16 cellular contexts compared by ENCODE assay signal in genomic region chr1:223886516-223886921, GRCh38. TPM values are rescaled to one million over a fixed set of nuclear protein-coding genes. Genes with fewer than 3 reads are reported as not detected.
A peak's percentile ranks its signal among the peaks of the same experiment; 100 is the strongest.
DNase-seq lines count a peak whose midpoint lies in the region; ATAC-seq and TF ChIP-seq lines count a peak whose summit lies in the region.
"Had no signal": no experiment of that assay in that cellular context is flagged by ENCODE, and none has a peak within 500 bp of the region (broad histone marks: within the 10 kb centered on the region; RNA-seq: fewer than 3 reads in every experiment).

No MANE protein-coding gene starts in this region.

- ATAC-seq in GM21423 (IDR thresholded peaks at IDR 0.05; ENCODE audit: unreplicated experiment), result no peak

- DNase-seq in COLO668 (lab: John Stamatoyannopoulos, UW; ENCODE audit: unreplicated experiment) (peak; percentile 70), NCI-H748 treated with DMSO at 0.1 percent for 48 hours (lab: John Stamatoyannopoulos, UW) (peak; percentile 1), kidney tubule cell (ENCODE audit: low spot score) (peak; percentile 82), BE2C (no peak)
- no peak for DNase-seq in activated naive CD4-positive, alpha-beta T cell treated with anti-CD3 and anti-CD28 coated beads, Interleukin-2, amount 50 U/mL, for 16 hours
- no peak for DNase-seq in stimulated activated CD4-positive, alpha-beta T cell treated with anti-CD3 and anti-CD28 coated beads, Interleukin-4, amount 100 ng/mL, for 24 hours
- DNase-seq: activated CD4-positive, alpha-beta T cell treated with anti-CD3 and anti-CD28 coated beads for 48 hours; activated naive CD8-positive, alpha-beta T cell treated with anti-CD3 and anti-CD28 coated beads for 36 hours; effector memory CD4-positive, alpha-beta T cell; KG1; NCI-H1436 treated with DMSO at 0.1 percent for 48 hours had no signal

- H3K36me3 ChIP-seq in HEK293 (ENCODE audit: control insufficient read depth in 2 of 2, insufficient read depth in 1 of 2, low read length in 2 of 2) (no peaks in the 10 kb centered on the region), BE2C (no peaks in the 10 kb centered on the region)
- H3K36me3 ChIP-seq: HAP-1, SJSA1 had no signal

- H3K4me3 ChIP-seq in HEK293 (ENCODE audit: low read depth, low read length), result no peak overlapping the region
- no peak overlapping the region for H3K4me3 ChIP-seq in BE2C (ENCODE audit: low read depth, low read length)
- H3K4me3 ChIP-seq: HAP-1, SJSA1, skin epidermis had no signal

- no peaks in the 10 kb centered on the region for H3K9me3 ChIP-seq in HEK293 (ENCODE audit: control insufficient read depth, insufficient read depth, low read depth, low read length)
- no peaks in the 10 kb centered on the region for H3K9me3 ChIP-seq in BE2C
- H3K9me3 ChIP-seq: HAP-1, SJSA1 had no signal

- H3K27ac ChIP-seq in HEK293 (ENCODE audit: extremely low read depth, low read depth, low read length), result no peak overlapping the region
- H3K27ac ChIP-seq: SJSA1, skin epidermis had no signal

- TF ChIP-seq CTCF in HEK293 (tag by site-specific recombination; IDR thresholded peaks at IDR 0.05), result no peak
- no peak for TF ChIP-seq CTCF in BE2C (IDR thresholded peaks at IDR 0.05; ENCODE audit: low read depth, low read length)

- CTCF ChIA-PET in HEK293 (lab: Yijun Ruan, JAX), result interaction anchor here (1.6 to 2.5 kb wide), 2 partner anchors 75 to 191 kb away, joined by 5 to 9 read pairs; no protein-coding TSS in a partner anchor

- H3K27me3 ChIP-seq in BE2C, result no peaks in the 10 kb centered on the region
- H3K27me3 ChIP-seq: SJSA1 had no signal

- POLR2A ChIA-PET in HEK293 (lab: Yijun Ruan, JAX), result no interaction called here

- H3K4me1 ChIP-seq in HEK293 (ENCODE audit: control insufficient read depth, insufficient read depth, low read length) (peaks cover 4% of the 10 kb centered on the region), BE2C (no peaks in the 10 kb centered on the region)
- H3K4me1 ChIP-seq: HAP-1 had no signal

TF ChIP-seq in HEK293, 187 proteins besides CTCF, POLR2A, EP300 and RAD21 (continues in another document):
- no peak for TF ChIP-seq ZNF624 (tag by site-specific recombination; IDR thresholded peaks at IDR 0.05)
- TF ChIP-seq ZNF211 (tag by site-specific recombination; IDR thresholded peaks at IDR 0.05; ENCODE audit: low read depth), result no peak
- TF ChIP-seq ZNF529 (tag by site-specific recombination; IDR thresholded peaks at IDR 0.05; ENCODE audit: insufficient replicate concordance), result no peak
- no peak for TF ChIP-seq ZNF394 (tag by site-specific recombination; IDR thresholded peaks at IDR 0.05; ENCODE audit: borderline replicate concordance)
- TF ChIP-seq ZNF302 (tag by site-specific recombination; IDR thresholded peaks at IDR 0.05; ENCODE audit: low read depth), result no peak
- no peak for TF ChIP-seq ZNF223 (tag by site-specific recombination; IDR thresholded peaks at IDR 0.05)
- TF ChIP-seq ZNF561 (tag by site-specific recombination; IDR thresholded peaks at IDR 0.05; ENCODE audit: borderline replicate concordance), result no peak
- 0 out of 2 replicates have a peak, but pooled peaks have one; percentile 29 for TF ChIP-seq ZNF600 (tag by site-specific recombination; IDR thresholded peaks at IDR 0.05)
- no peak for TF ChIP-seq BCL11B (tag by site-specific recombination; IDR thresholded peaks at IDR 0.05; ENCODE audit: low read depth)
- peak; percentile 94 for TF ChIP-seq ZNF792 (tag by site-specific recombination; IDR thresholded peaks at IDR 0.05)
- TF ChIP-seq ZNF138 (tag by site-specific recombination; IDR thresholded peaks at IDR 0.05; ENCODE audit: borderline replicate concordance), result no peak
- no peak for TF ChIP-seq ZNF37A (tag by site-specific recombination; IDR thresholded peaks at IDR 0.05)
- TF ChIP-seq, protein P1, sequence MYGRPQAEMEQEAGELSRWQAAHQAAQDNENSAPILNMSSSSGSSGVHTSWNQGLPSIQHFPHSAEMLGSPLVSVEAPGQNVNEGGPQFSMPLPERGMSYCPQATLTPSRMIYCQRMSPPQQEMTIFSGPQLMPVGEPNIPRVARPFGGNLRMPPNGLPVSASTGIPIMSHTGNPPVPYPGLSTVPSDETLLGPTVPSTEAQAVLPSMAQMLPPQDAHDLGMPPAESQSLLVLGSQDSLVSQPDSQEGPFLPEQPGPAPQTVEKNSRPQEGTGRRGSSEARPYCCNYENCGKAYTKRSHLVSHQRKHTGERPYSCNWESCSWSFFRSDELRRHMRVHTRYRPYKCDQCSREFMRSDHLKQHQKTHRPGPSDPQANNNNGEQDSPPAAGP (tag by site-specific recombination; IDR thresholded peaks at IDR 0.05), result no peak
- TF ChIP-seq SCRT2 (tag by site-specific recombination; IDR thresholded peaks at IDR 0.05), result peak; percentile 87
- TF ChIP-seq, protein P2, sequence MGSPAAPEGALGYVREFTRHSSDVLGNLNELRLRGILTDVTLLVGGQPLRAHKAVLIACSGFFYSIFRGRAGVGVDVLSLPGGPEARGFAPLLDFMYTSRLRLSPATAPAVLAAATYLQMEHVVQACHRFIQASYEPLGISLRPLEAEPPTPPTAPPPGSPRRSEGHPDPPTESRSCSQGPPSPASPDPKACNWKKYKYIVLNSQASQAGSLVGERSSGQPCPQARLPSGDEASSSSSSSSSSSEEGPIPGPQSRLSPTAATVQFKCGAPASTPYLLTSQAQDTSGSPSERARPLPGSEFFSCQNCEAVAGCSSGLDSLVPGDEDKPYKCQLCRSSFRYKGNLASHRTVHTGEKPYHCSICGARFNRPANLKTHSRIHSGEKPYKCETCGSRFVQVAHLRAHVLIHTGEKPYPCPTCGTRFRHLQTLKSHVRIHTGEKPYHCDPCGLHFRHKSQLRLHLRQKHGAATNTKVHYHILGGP (tag by site-specific recombination; IDR thresholded peaks at IDR 0.05), result no peak
- TF ChIP-seq, protein P3, sequence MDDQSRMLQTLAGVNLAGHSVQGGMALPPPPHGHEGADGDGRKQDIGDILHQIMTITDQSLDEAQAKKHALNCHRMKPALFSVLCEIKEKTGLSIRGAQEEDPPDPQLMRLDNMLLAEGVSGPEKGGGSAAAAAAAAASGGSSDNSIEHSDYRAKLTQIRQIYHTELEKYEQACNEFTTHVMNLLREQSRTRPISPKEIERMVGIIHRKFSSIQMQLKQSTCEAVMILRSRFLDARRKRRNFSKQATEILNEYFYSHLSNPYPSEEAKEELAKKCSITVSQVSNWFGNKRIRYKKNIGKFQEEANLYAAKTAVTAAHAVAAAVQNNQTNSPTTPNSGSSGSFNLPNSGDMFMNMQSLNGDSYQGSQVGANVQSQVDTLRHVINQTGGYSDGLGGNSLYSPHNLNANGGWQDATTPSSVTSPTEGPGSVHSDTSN (CRISPR knock-in tag; IDR thresholded peaks at IDR 0.05), result no peak
- no peak for TF ChIP-seq ZNF549 (tag by site-specific recombination; IDR thresholded peaks at IDR 0.05)
- TF ChIP-seq ZNF350 (tag by site-specific recombination; IDR thresholded peaks at IDR 0.05), result no peak
- no peak for TF ChIP-seq ZNF202 (tag by site-specific recombination; IDR thresholded peaks at IDR 0.05; ENCODE audit: borderline replicate concordance)
- TF ChIP-seq ZNF701 (tag by site-specific recombination; IDR thresholded peaks at IDR 0.05), result no peak
- no peak for TF ChIP-seq ZNF221 (tag by site-specific recombination; IDR thresholded peaks at IDR 0.05; ENCODE audit: borderline replicate concordance)
- no peak for TF ChIP-seq KLF8 (tag by site-specific recombination; IDR thresholded peaks at IDR 0.05)
- TF ChIP-seq ZBTB7A (tag by site-specific recombination; IDR thresholded peaks at IDR 0.05; ENCODE audit: low read depth), result no peak
- TF ChIP-seq ZNF510 (tag by site-specific recombination; IDR thresholded peaks at IDR 0.05; ENCODE audit: insufficient replicate concordance), result no peak
- no peak for TF ChIP-seq SETDB1 (IDR thresholded peaks at IDR 0.05; ENCODE audit: insufficient read length, low read length)
- no peak for TF ChIP-seq SP2 (tag by site-specific recombination; IDR thresholded peaks at IDR 0.05)
- no peak for TF ChIP-seq ZNF692 (tag by site-specific recombination; IDR thresholded peaks at IDR 0.05)
- no peak for TF ChIP-seq ZNF747 (tag by site-specific recombination; IDR thresholded peaks at IDR 0.05)
- no peak for TF ChIP-seq ZNF555 (tag by site-specific recombination; conservative IDR thresholded peaks at IDR 0.05)

RNA-seq across cellular contexts. Expression of gene TP53BP2, which starts 40.8 kb away (rescaled TPM):
- polyA plus RNA-seq in BE2C (2012; ENCODE audit: insufficient read depth, insufficient read length, low read depth), result 16.3 TPM

Comparison
In these comparisons a context has a peak if more than half of its experiments do, and no peak if none do; other contexts are left out.
1. DNase-seq: peak in COLO668 (single experiment), NCI-H748 treated with DMSO at 0.1 percent for 48 hours (single experiment) and kidney tubule cell (single experiment); none in activated naive CD4-positive, alpha-beta T cell treated with anti-CD3 and anti-CD28 coated beads, Interleukin-2, amount 50 U/mL, for 16 hours (single experiment), BE2C (single experiment) and stimulated activated CD4-positive, alpha-beta T cell treated with anti-CD3 and anti-CD28 coated beads, Interleukin-4, amount 100 ng/mL, for 24 hours (single experiment).